24 cellular contexts compared by ENCODE assay signal in genomic region chr9:133690111-133690561, GRCh38. TPM values are rescaled to one million over a fixed set of nuclear protein-coding genes. Genes with fewer than 3 reads are reported as not detected.
DNase-seq lines count a peak whose midpoint lies in the region; ATAC-seq, FAIRE-seq and TF ChIP-seq lines count a peak whose summit lies in the region.
"Had no signal": no experiment of that assay in that cellular context is flagged by ENCODE, and none has a peak within 500 bp of the region (broad histone marks: within the 10 kb centered on the region; RNA-seq: fewer than 3 reads in every experiment).

No MANE protein-coding gene starts in this region.

- CTCF ChIA-PET in T-cell (lab: Charles Lee): no interaction called here

- H3K27me3 ChIP-seq in bronchial epithelial cell (ENCODE audit: control insufficient read depth, insufficient read depth, low read length): no peaks in the 10 kb centered on the region
- H3K27me3 ChIP-seq: BLaER1 treated with 17β-estradiol and CSF1 and Interleukin-3, amounts not matched to agents 10 nM and 100 nM; vagina had no signal

- FAIRE-seq in bronchial epithelial cell (lab: Jason Lieb, UNC): no peak
- FAIRE-seq: A549 had no signal

- H3K27ac Mint-ChIP-seq in mesothelial cell of epicardium (peak overlapping the region; percentile 91), type B pancreatic cell (peak overlapping the region; percentile 85), T-cell (no peak overlapping the region)
- H3K27ac Mint-ChIP-seq: T-helper 1 cell treated with Interleukin-12 subunit alpha and Interleukin-12 subunit beta and Interleukin-4 antibody, amounts not matched to agents 30 μg/mL and 1 μg/mL, for 36 hours had no signal

- no peak for TF ChIP-seq CTCF in bronchial epithelial cell (IDR thresholded peaks at IDR 0.05; ENCODE audit: insufficient read depth, low read length, severe bottlenecking)
- TF ChIP-seq CTCF in mesothelial cell of epicardium (IDR thresholded peaks at IDR 0.05; ENCODE audit: unreplicated experiment): no peak
- TF ChIP-seq CTCF in type B pancreatic cell (conservative IDR thresholded peaks at IDR 0.05): no peak

- intact Hi-C loops in Right ventricle myocardium superior (cut with DNase I): no loop called here
- intact Hi-C loops in left ventricle myocardium superior (cut with micrococcal nuclease): no loop called here

- DNase-seq in Right ventricle myocardium superior: peak; percentile 27
- DNase-seq in left ventricle myocardium superior: no peak
- DNase-seq in bronchial epithelial cell (ENCODE audit: low read depth): peak; percentile 34
- peak in 1 of 2 experiments; percentile 62 for DNase-seq in mesothelial cell of epicardium (ENCODE audit: low spot score in 2 of 2, unreplicated experiment in 2 of 2)
- DNase-seq in type B pancreatic cell (ENCODE audit: extremely low spot score, unreplicated experiment): no peak
- no peak for DNase-seq in T-cell
- no peak for DNase-seq in DMS153 treated with DMSO at 0.1 percent for 48 hours (lab: John Stamatoyannopoulos, UW; ENCODE audit: unreplicated experiment)
- DNase-seq: activated CD4-positive, alpha-beta T cell treated with anti-CD3 and anti-CD28 coated beads, Interleukin-2, amount 50 U/mL, for 4 hours; activated gamma-delta T cell; amniotic stem cell; HCEC 1CT; naive thymus-derived CD4-positive, alpha-beta T cell; NCI-H2029 treated with DMSO at 0.1 percent for 48 hours; NCI-H510A treated with DMSO at 0.1 percent for 48 hours; stimulated activated CD4-positive, alpha-beta T cell treated with anti-CD3 and anti-CD28 coated beads, Interleukin-4, amount 100 ng/mL, for 4 hours; WERI-Rb-1 had no signal

- no peak overlapping the region for H3K4me3 ChIP-seq in bronchial epithelial cell (ENCODE audit: low read depth, low read length)
- H3K4me3 ChIP-seq: A549; BLaER1 treated with 17β-estradiol and CSF1 and Interleukin-3, amounts not matched to agents 10 nM and 100 nM; esophagus muscularis mucosa; vagina had no signal

- ATAC-seq in Right ventricle myocardium superior (ENCODE audit: poor library complexity) (no peak), left ventricle myocardium superior (no peak), T-cell (replicated peaks in 1 of 4) (no peak), HG02885 (IDR thresholded peaks at IDR 0.05; ENCODE audit: poor library complexity, unreplicated experiment) (no peak)
- ATAC-seq: A549; naive thymus-derived CD4-positive, alpha-beta T cell had no signal

- no peaks in the 10 kb centered on the region for H3K9me3 Mint-ChIP-seq in mesothelial cell of epicardium
- no peaks in the 10 kb centered on the region for H3K9me3 Mint-ChIP-seq in type B pancreatic cell
- H3K9me3 Mint-ChIP-seq in T-cell: no peaks in the 10 kb centered on the region
- H3K9me3 Mint-ChIP-seq: central memory CD8-positive, alpha-beta T cell; naive thymus-derived CD4-positive, alpha-beta T cell; T-helper 1 cell treated with Interleukin-12 subunit alpha and Interleukin-12 subunit beta and Interleukin-4 antibody, amounts not matched to agents 30 μg/mL and 1 μg/mL, for 36 hours had no signal

- POLR2A ChIA-PET in T-cell (lab: Charles Lee): no interaction called here

- no peak overlapping the region for H3K4me3 Mint-ChIP-seq in mesothelial cell of epicardium
- peak overlapping the region; percentile 17 for H3K4me3 Mint-ChIP-seq in type B pancreatic cell
- H3K4me3 Mint-ChIP-seq in T-cell: no peak overlapping the region
- H3K4me3 Mint-ChIP-seq: central memory CD8-positive, alpha-beta T cell; naive thymus-derived CD4-positive, alpha-beta T cell; T-helper 1 cell treated with Interleukin-12 subunit alpha and Interleukin-12 subunit beta and Interleukin-4 antibody, amounts not matched to agents 30 μg/mL and 1 μg/mL, for 36 hours had no signal

- H3K36me3 Mint-ChIP-seq in mesothelial cell of epicardium (no peaks in the 10 kb centered on the region), type B pancreatic cell (no peaks in the 10 kb centered on the region), T-cell (peaks cover 15% of the 10 kb centered on the region)

- no peaks in the 10 kb centered on the region for H3K36me3 ChIP-seq in bronchial epithelial cell (ENCODE audit: control insufficient read depth, insufficient read depth, low read length)
- H3K36me3 ChIP-seq: esophagus muscularis mucosa, vagina had no signal

- no peaks in the 10 kb centered on the region for H3K27me3 Mint-ChIP-seq in mesothelial cell of epicardium (ENCODE audit: low read depth)
- peaks cover 3% of the 10 kb centered on the region for H3K27me3 Mint-ChIP-seq in type B pancreatic cell
- no peaks in the 10 kb centered on the region for H3K27me3 Mint-ChIP-seq in T-cell
- H3K27me3 Mint-ChIP-seq: central memory CD8-positive, alpha-beta T cell; naive thymus-derived CD4-positive, alpha-beta T cell had no signal

- H3K4me1 Mint-ChIP-seq in mesothelial cell of epicardium: peaks cover 57% of the 10 kb centered on the region
- H3K4me1 Mint-ChIP-seq in type B pancreatic cell (ENCODE audit: unreplicated experiment): peaks cover 18% of the 10 kb centered on the region
- H3K4me1 Mint-ChIP-seq in T-cell: peaks cover 3 to 18% (median 16%) of the 10 kb centered on the region in 3 donors

RNA-seq across cellular contexts. Expression of gene SARDH, which starts 48.0 kb away (rescaled TPM):
- total RNA-seq in Right ventricle myocardium superior: 0.94 TPM
- total RNA-seq in left ventricle myocardium superior: 0.64 TPM
- under 0.01 and 0.26 TPM in 2 replicates for total RNA-seq in bronchial epithelial cell
- total RNA-seq in mesothelial cell of epicardium: 11.8 to 13.9 TPM (median 12.9 TPM) in 3 replicates
- 0.76 and 6.8 TPM in 2 replicates for total RNA-seq in type B pancreatic cell (ENCODE audit: low replicate concordance)
- 10 to 100 TPM in 4 of 5 donors, 1 to 10 TPM in 1; 8.8 to 34.4 (median 23.8) TPM for total RNA-seq in T-cell

RNA-seq across cellular contexts. Expression of gene DBH, which starts 54.0 kb away (rescaled TPM):
- total RNA-seq in Right ventricle myocardium superior (not detected), left ventricle myocardium superior (not detected), bronchial epithelial cell (not detected in 2 replicates), mesothelial cell of epicardium (not detected in 3 replicates), type B pancreatic cell (ENCODE audit: low replicate concordance) (0.10 and 0.12 TPM in 2 replicates), T-cell (under 1 TPM; 0.26 to 0.82 (median 0.32) TPM)
- total RNA-seq: lung microvascular endothelial cell had no signal

Comparison
In these comparisons a context has a peak if more than half of its experiments do, and no peak if none do; other contexts are left out.
1. DNase-seq: peak in Right ventricle myocardium superior (single experiment) and bronchial epithelial cell (single experiment); none in left ventricle myocardium superior (single experiment), type B pancreatic cell (single experiment), T-cell (0 of 34) and DMS153 treated with DMSO at 0.1 percent for 48 hours (single experiment).
2. H3K27ac Mint-ChIP-seq: peak in mesothelial cell of epicardium (single experiment) and type B pancreatic cell (single experiment); none in T-cell (0 of 2).